Comparison of ENCODE assay signal across 12 cellular contexts in the genomic region with DNA sequence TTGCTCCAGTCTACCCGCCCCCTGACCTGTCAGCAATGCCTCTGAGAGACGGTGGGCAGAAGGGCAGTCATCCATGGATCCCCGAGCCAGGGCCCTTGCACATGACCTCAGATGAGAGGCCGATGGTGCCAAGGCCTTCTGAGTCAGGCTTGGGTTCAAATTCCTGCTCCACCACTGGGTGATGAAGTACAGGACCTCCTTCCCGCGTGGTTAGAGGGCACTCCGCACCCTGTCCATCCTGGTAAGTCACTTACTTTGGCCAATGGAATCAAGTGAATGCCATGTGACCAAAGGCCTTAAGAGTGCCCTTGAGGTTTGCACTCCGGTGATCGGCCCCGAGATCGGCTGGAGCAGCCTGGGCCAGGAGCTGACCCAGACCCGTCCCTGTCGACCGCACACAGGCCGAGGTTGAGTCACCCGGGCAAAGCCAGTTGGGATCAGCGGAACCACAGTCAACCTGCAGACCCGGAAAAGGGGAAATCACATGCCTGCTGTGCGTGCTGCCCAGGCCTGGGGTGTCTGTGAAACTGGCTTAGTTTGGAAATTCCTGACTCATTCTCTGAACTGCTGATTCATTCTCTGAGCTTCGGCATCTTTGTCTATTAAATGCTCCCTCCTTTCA. TPM values are rescaled to one million over a fixed set of nuclear protein-coding genes. Genes with fewer than 3 reads are reported as not detected.
A peak's percentile ranks its signal among the peaks of the same experiment; 100 is the strongest.
DNase-seq lines count a peak whose midpoint lies in the region; ATAC-seq and TF ChIP-seq lines count a peak whose summit lies in the region.
"Had no signal": no experiment of that assay in that cellular context is flagged by ENCODE, and none has a peak within 500 bp of the region (broad histone marks: within the 10 kb centered on the region; RNA-seq: fewer than 3 reads in every experiment).

No MANE protein-coding gene starts in this region.

- DNase-seq in AG10803 (ENCODE audit: low read depth) (peak; percentile 91), astrocyte of the hippocampus (ENCODE audit: low read depth, low spot score) (peak; percentile 89), kidney tubule cell (ENCODE audit: low spot score) (peak; percentile 97), GM13977 (ENCODE audit: low spot score) (no peak), Right ventricle myocardium inferior (ENCODE audit: missing footprints) (no peak)
- no peak for DNase-seq in stimulated activated CD4-positive, alpha-beta T cell treated with anti-CD3 and anti-CD28 coated beads, Interleukin-12 subunit alpha, Interleukin-12 subunit beta, amount 100 ng/mL, for 4 hours
- DNase-seq: activated gamma-delta T cell, DMS53, natural killer cell, T-helper 17 cell had no signal

- ATAC-seq in Right ventricle myocardium inferior (no peak), GM18505 (IDR thresholded peaks at IDR 0.05; ENCODE audit: unreplicated experiment) (no peak)
- ATAC-seq: natural killer cell, T-helper 17 cell had no signal

- H3K4me3 ChIP-seq in AG10803 (ENCODE audit: low read length) = no peak overlapping the region

- in situ Hi-C loops in GM13977 (cut with MboI; ENCODE audit: low pct_unique_long_range_greater_than_20kb, low sequenced_read_pairs, unreplicated experiment) = no loop called here

- TF ChIP-seq CTCF in AG10803 (conservative IDR thresholded peaks at IDR 0.05; ENCODE audit: low read length) = no peak
- TF ChIP-seq CTCF in GM13977 (IDR thresholded peaks at IDR 0.05; ENCODE audit: extremely low read depth, insufficient read depth, missing control alignments) = no peak

- no peaks in the 10 kb centered on the region for H3K36me3 ChIP-seq in KOPT-K1 (ENCODE audit: insufficient read depth, low read length)

- intact Hi-C loops in Right ventricle myocardium inferior (cut with DNase I) = no loop called here

- TF ChIP-seq POLR2A in GM18505 (IDR thresholded peaks at IDR 0.05; ENCODE audit: borderline replicate concordance, extremely low read depth, insufficient read depth, insufficient read length) = no peak

- H3K9me3 ChIP-seq in KOPT-K1 (ENCODE audit: insufficient read depth, low read length, poor library complexity, severe bottlenecking) = peaks cover 6% of the 10 kb centered on the region

- peak overlapping the region; percentile 45 for H3K27ac ChIP-seq in KOPT-K1 (ENCODE audit: low read depth, low read length, poor library complexity, severe bottlenecking)

RNA-seq across cellular contexts. Expression of a gene that starts 48.9 kb away (rescaled TPM):
- 26.2 TPM for total RNA-seq in Right ventricle myocardium inferior

Comparison
In these comparisons a context has a peak if more than half of its experiments do, and no peak if none do; other contexts are left out.
1. DNase-seq: peak in AG10803 (single experiment), astrocyte of the hippocampus (single experiment) and kidney tubule cell (single experiment); none in GM13977 (single experiment), Right ventricle myocardium inferior (single experiment) and stimulated activated CD4-positive, alpha-beta T cell treated with anti-CD3 and anti-CD28 coated beads, Interleukin-12 subunit alpha, Interleukin-12 subunit beta, amount 100 ng/mL, for 4 hours (single experiment).